In the genomic region with DNA sequence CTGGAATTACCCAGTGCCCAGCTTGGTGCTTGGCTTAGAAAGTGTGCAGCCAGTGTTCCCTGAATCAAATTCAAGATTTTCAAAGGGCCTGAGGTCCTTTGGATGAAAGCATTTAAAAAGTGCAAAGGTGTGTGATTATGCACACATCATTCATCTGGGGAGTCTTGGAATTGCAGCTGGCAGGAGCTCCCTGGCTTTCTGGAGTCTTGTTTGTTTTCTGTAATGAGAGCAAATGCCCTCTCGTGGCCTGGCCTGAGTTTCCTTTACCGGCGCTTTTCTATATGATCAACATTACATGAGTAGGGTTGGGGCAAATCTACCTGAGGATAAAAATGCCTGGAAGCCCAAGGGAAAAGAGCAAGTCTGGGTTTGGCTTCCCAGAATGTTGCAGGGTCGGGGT, we compare ENCODE assay signal across 20 cellular contexts. TPM values are rescaled to one million over a fixed set of nuclear protein-coding genes. Genes with fewer than 3 reads are reported as not detected.
DNase-seq lines count a peak whose midpoint lies in the region; ATAC-seq, FAIRE-seq and TF ChIP-seq lines count a peak whose summit lies in the region.
"Had no signal": no experiment of that assay in that cellular context is flagged by ENCODE, and none has a peak within 500 bp of the region (broad histone marks: within the 10 kb centered on the region; RNA-seq: fewer than 3 reads in every experiment).

No MANE protein-coding gene starts in this region.

- H3K9me3 Mint-ChIP-seq in Caco-2 (ENCODE audit: unreplicated experiment), result no peaks in the 10 kb centered on the region
- H3K9me3 Mint-ChIP-seq: activated CD4-positive, alpha-beta memory T cell treated with anti-CD3 and anti-CD28 coated beads, Interleukin-2, amount 10 ng/mL, durations not matched to agents 7 days and 5 days; naive B cell had no signal

- H3K9me2 ChIP-seq in MM.1S (replicated peaks; ENCODE audit: insufficient read depth, low read length), result no peaks in the 10 kb centered on the region

- ATAC-seq in foreskin keratinocyte (no peak), pancreas (peak in 3 of 4 donors; percentile 56 to 73 (median 70)), GM19351 (IDR thresholded peaks at IDR 0.05; ENCODE audit: unreplicated experiment) (no peak)

- H3K9ac ChIP-seq in MM.1S (ENCODE audit: low read length), result no peak overlapping the region

- POLR2A ChIA-PET in Caco-2 (lab: Charles Lee), result no interaction called here

- no peaks in the 10 kb centered on the region for H4K20me1 ChIP-seq in MM.1S (ENCODE audit: insufficient read depth, low read length)

- no peak for FAIRE-seq in pancreas (lab: Jason Lieb, UNC)

- no peaks in the 10 kb centered on the region for H3F3A ChIP-seq in MM.1S (ENCODE audit: insufficient read depth, low read length)

- no peaks in the 10 kb centered on the region for H3K4me1 Mint-ChIP-seq in Caco-2 (ENCODE audit: low read depth, unreplicated experiment)

- CTCF ChIA-PET in Caco-2 (lab: Charles Lee), result interaction anchor here (0.7 to 1.4 kb wide), 3 partner anchors 65 to 446 kb away, joined by 3 to 8 read pairs (median 5); partner anchors contain the start of gene TADA2B

- H3K4me1 ChIP-seq in Caco-2 (peaks cover 15% of the 10 kb centered on the region), foreskin keratinocyte (no peaks in the 10 kb centered on the region), pancreas (no peaks in the 10 kb centered on the region), MM.1S (ENCODE audit: low read length) (no peaks in the 10 kb centered on the region)

- H3K27ac ChIP-seq in foreskin keratinocyte (no peak overlapping the region), pancreas (no peak overlapping the region), MM.1S (ENCODE audit: low read length) (no peak overlapping the region)
- H3K27ac ChIP-seq: cardiac muscle cell, dorsolateral prefrontal cortex had no signal

- H3K27me3 ChIP-seq in Caco-2 (replicated peaks; ENCODE audit: control insufficient read depth, insufficient read depth, low read length) (no peaks in the 10 kb centered on the region), foreskin keratinocyte (peaks cover 8% of the 10 kb centered on the region), pancreas (no peaks in the 10 kb centered on the region), MM.1S (replicated peaks; ENCODE audit: insufficient read depth, low read length) (peaks cover 94% of the 10 kb centered on the region)
- H3K27me3 ChIP-seq: cardiac muscle cell, dorsolateral prefrontal cortex had no signal

- DNase-seq in Caco-2 (peak; percentile 27 to 35), foreskin keratinocyte (no peak), pancreas (peak in 2 of 6 donors; percentile 7 to 23), MM.1S (no peak), HPDE6-E6E7 (ENCODE audit: extremely low spot score) (no peak)
- DNase-seq: activated CD4-positive, alpha-beta memory T cell treated with anti-CD3 and anti-CD28 coated beads, Interleukin-2, amount 10 ng/mL, durations not matched to agents 7 days and 5 days; amniotic stem cell; foreskin melanocyte; IMR-90; kidney glomerular epithelial cell; mesenchymal stem cell; naive B cell; NCI-H1694 treated with DMSO at 0.1 percent for 48 hours; NCI-H774; stimulated activated naive CD4-positive, alpha-beta T cell; T-helper 9 cell had no signal

- H2AFZ ChIP-seq in MM.1S (ENCODE audit: low read length), result no peak overlapping the region

- TF ChIP-seq CTCF in Caco-2 (IDR thresholded peaks at IDR 0.05; ENCODE audit: insufficient read depth in 1 of 2, low read depth in 1 of 2, low read length in 1 of 2, severe bottlenecking in 1 of 2, unreplicated experiment in 1 of 2) (peak in 1 of 2 experiments; percentile 9), LNCAP (IDR thresholded peaks at IDR 0.05) (peak; percentile 49; the same call in 1 of the 2 replicates), foreskin keratinocyte (conservative IDR thresholded peaks at IDR 0.05) (peak; percentile 23), pancreas (IDR thresholded peaks at IDR 0.05) (no peak), MM.1S (IDR thresholded peaks at IDR 0.05; ENCODE audit: low read length) (no peak)

- intact Hi-C loops in Caco-2 (cut with micrococcal nuclease; ENCODE audit: unreplicated experiment), result no loop called here
- intact Hi-C loops in pancreas (cut with DNase I), result no loop called here

- H3K4me3 Mint-ChIP-seq in Caco-2 (ENCODE audit: unreplicated experiment), result no peak overlapping the region
- H3K4me3 Mint-ChIP-seq: activated CD4-positive, alpha-beta memory T cell treated with anti-CD3 and anti-CD28 coated beads, Interleukin-2, amount 10 ng/mL, durations not matched to agents 7 days and 5 days had no signal

- BruUV-seq in Caco-2 (replicated peaks; lab: Mats Ljungman, UMichigan), result no TSS peak

- no peaks in the 10 kb centered on the region for H3K36me3 Mint-ChIP-seq in Caco-2 (ENCODE audit: insufficient read depth, unreplicated experiment)
- H3K36me3 Mint-ChIP-seq: naive B cell had no signal

- no peaks in the 10 kb centered on the region for H3K79me2 ChIP-seq in MM.1S (ENCODE audit: low read length)

- no peak overlapping the region for H3K4me2 ChIP-seq in MM.1S (ENCODE audit: low read depth, low read length)

- H3K4me3 ChIP-seq in Caco-2 (ENCODE audit: low read depth, low read length) (no peak overlapping the region), pancreas (no peak overlapping the region), MM.1S (ENCODE audit: low read length) (no peak overlapping the region)
- H3K4me3 ChIP-seq: cardiac muscle cell, dorsolateral prefrontal cortex had no signal

- no peaks in the 10 kb centered on the region for H3K9me3 ChIP-seq in Caco-2
- H3K9me3 ChIP-seq in pancreas, result no peaks in the 10 kb centered on the region
- no peaks in the 10 kb centered on the region for H3K9me3 ChIP-seq in MM.1S (replicated peaks; ENCODE audit: insufficient read depth, low read length)

- H3K36me3 ChIP-seq in Caco-2 (ENCODE audit: control insufficient read depth, insufficient read depth, low read length) (no peaks in the 10 kb centered on the region), pancreas (no peaks in the 10 kb centered on the region), MM.1S (replicated peaks; ENCODE audit: insufficient read depth, low read length) (no peaks in the 10 kb centered on the region)
- H3K36me3 ChIP-seq: cardiac muscle cell had no signal

- 33 to 40% methylated on average over 4 of the region's 4 CpGs for WGBS in pancreas, 2 donors

- H3K27me3 Mint-ChIP-seq in Caco-2 (ENCODE audit: insufficient read depth, unreplicated experiment), result no peaks in the 10 kb centered on the region

- H3K27ac Mint-ChIP-seq in Caco-2 (ENCODE audit: unreplicated experiment), result no peak overlapping the region
- H3K27ac Mint-ChIP-seq: activated CD4-positive, alpha-beta memory T cell treated with anti-CD3 and anti-CD28 coated beads, Interleukin-2, amount 10 ng/mL, durations not matched to agents 7 days and 5 days had no signal

RNA-seq across cellular contexts. Expression of gene SORCS2, which starts 24.6 kb away (rescaled TPM):
- total RNA-seq in Caco-2 (2022) (1.6 and 2.1 TPM in 2 replicates), foreskin keratinocyte (0.03 and 0.04 TPM in 2 replicates), pancreas (1 to 10 TPM in 1 of 6 donors, under 1 TPM in 5; 0.37 to 1.7 (median 0.66) TPM)
- polyA plus RNA-seq in foreskin keratinocyte (0.04 and 0.11 TPM in 2 replicates), pancreas (under 1 TPM; 0.14 to 0.34 TPM)

Comparison
In these comparisons a context has a peak if more than half of its experiments do, and no peak if none do; other contexts are left out.
1. DNase-seq: peak in Caco-2 (2 of 2); none in foreskin keratinocyte (0 of 2), MM.1S (single experiment) and HPDE6-E6E7 (single experiment).
2. CTCF ChIP-seq: peak in LNCAP (single experiment) and foreskin keratinocyte (single experiment); none in pancreas (0 of 4) and MM.1S (single experiment).
3. ATAC-seq: peak in pancreas (3 of 4); none in foreskin keratinocyte (single experiment) and GM19351 (single experiment).